Comparison of ENCODE assay signal across 20 cellular contexts in the genomic region with DNA sequence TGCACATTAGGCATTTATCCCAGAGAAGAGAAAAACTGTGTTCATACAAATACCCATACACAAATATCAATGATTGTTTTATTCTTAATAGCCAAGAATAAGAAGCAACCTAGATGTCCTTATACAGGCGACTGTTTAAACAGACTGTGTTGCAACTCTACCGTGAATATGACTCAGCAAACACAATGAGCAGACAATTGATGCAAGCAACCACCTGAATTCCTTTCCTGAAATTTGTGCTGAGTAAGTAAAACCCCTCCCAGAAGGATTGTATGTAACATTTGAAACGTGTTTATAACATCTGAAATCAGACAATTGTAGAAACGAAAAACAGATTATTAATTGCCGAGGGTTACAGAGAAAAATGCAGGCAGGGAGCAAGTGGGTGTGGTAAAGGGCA.
A peak's percentile ranks its signal among the peaks of the same experiment; 100 is the strongest.
DNase-seq lines count a peak whose midpoint lies in the region; ATAC-seq and FAIRE-seq lines count a peak whose summit lies in the region.
"Had no signal": no experiment of that assay in that cellular context is flagged by ENCODE, and none has a peak within 500 bp of the region (broad histone marks: within the 10 kb centered on the region; RNA-seq: fewer than 3 reads in every experiment).

No MANE protein-coding gene starts in this region.

- FAIRE-seq in HTR-8/SVneo (lab: Jason Lieb, UNC): no peak
- FAIRE-seq: colon had no signal

- ATAC-seq in GM18502 (IDR thresholded peaks at IDR 0.05; ENCODE audit: poor library complexity, unreplicated experiment): no peak

- no peak overlapping the region for H3K27ac ChIP-seq in epithelial cell of prostate
- H3K27ac ChIP-seq: esophagus muscularis mucosa, PC-9 had no signal

- peak; percentile 41 for DNase-seq in NCI-H2171 treated with DMSO at 0.1 percent for 48 hours (lab: John Stamatoyannopoulos, UW)
- no peak for DNase-seq in NCI-H2171 (lab: John Stamatoyannopoulos, UW)
- peak; percentile 12 for DNase-seq in NCI-H748 treated with DMSO at 0.1 percent for 48 hours (lab: John Stamatoyannopoulos, UW)
- peak; percentile 16 for DNase-seq in epithelial cell of prostate (ENCODE audit: low read depth, low spot score)
- no peak for DNase-seq in activated CD4-positive, alpha-beta T cell treated with anti-CD3 and anti-CD28 coated beads, Interleukin-2, amount 50 U/mL, for 4 hours
- no peak for DNase-seq in MV-4-11 (lab: John Stamatoyannopoulos, UW)
- no peak for DNase-seq in HTR-8/SVneo (ENCODE audit: insufficient read length, low spot score)
- DNase-seq: activated CD8-positive, alpha-beta memory T cell treated with anti-CD3 and anti-CD28 coated beads for 24 hours; CD4-positive, alpha-beta T cell; GOT3; islet precursor cell; midbrain; NCI-H1092 treated with DMSO at 0.1 percent for 48 hours; NCI-H226; stimulated activated CD4-positive, alpha-beta T cell treated with anti-CD3 and anti-CD28 coated beads, Interleukin-4, amount 100 ng/mL, for 1 hour; stimulated activated CD8-positive, alpha-beta memory T cell treated with anti-CD3 and anti-CD28 coated beads, Interleukin-4, amount 100 ng/mL, for 48 hours had no signal

Comparison
In these comparisons a context has a peak if more than half of its experiments do, and no peak if none do; other contexts are left out.
1. DNase-seq: peak in NCI-H2171 treated with DMSO at 0.1 percent for 48 hours (single experiment), NCI-H748 treated with DMSO at 0.1 percent for 48 hours (single experiment) and epithelial cell of prostate (single experiment); none in NCI-H2171 (single experiment), activated CD4-positive, alpha-beta T cell treated with anti-CD3 and anti-CD28 coated beads, Interleukin-2, amount 50 U/mL, for 4 hours (0 of 2), MV-4-11 (single experiment) and HTR-8/SVneo (single experiment).